In the genomic region with DNA sequence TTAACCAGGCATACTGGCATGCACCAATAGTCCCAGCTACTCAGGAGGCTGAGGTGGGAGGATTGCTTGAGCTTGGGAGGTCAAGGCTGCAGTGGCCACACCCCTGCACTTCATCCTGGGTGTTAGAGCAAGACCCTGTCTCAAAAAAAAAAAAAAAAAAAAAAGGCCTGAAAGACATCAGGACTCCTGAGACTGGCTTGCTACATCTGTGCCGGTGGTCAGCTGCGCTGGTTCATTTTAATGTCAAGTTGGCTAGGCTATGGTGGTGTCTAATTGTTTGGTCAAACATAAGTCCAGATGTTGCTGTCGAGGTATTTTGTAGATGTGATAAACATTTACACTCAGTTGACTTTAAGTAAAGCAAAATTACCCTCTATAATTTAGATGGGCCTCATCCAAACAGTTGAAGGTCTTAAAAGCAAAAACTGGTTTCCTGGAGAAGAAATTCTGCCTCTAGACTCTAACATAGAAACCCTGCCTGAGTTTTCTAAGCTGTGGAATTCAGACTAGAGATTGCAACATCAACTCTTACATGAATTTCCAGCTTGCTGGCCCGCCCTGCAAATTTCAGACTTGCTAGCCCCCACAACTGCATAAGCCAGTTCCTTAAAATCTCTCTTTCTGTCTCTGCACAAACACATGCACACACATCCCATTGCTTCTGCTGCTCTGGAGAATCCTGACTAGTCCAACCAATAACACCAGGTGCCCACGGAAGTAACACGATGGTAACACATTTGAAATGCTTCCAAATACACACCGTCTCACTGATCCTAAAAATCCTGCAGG, we compare ENCODE assay signal across 9 cellular contexts. TPM values are rescaled to one million over a fixed set of nuclear protein-coding genes. Genes with fewer than 3 reads are reported as not detected.
DNase-seq lines count a peak whose midpoint lies in the region; ATAC-seq and TF ChIP-seq lines count a peak whose summit lies in the region.
"Had no signal": no experiment of that assay in that cellular context is flagged by ENCODE, and none has a peak within 500 bp of the region (broad histone marks: within the 10 kb centered on the region; RNA-seq: fewer than 3 reads in every experiment).

No MANE protein-coding gene starts in this region.

- no peaks in the 10 kb centered on the region for H3K9me2 ChIP-seq in PC-3 (replicated peaks; ENCODE audit: low read length)

- H3K4me1 Mint-ChIP-seq in nephron, result peaks cover 55% of the 10 kb centered on the region

- H4K20me1 ChIP-seq in PC-3 (ENCODE audit: low read length), result no peaks in the 10 kb centered on the region

- H3K36me3 ChIP-seq in PC-3 (ENCODE audit: low read depth, low read length), result peaks cover 27% of the 10 kb centered on the region

- H2AFZ ChIP-seq in PC-3 (ENCODE audit: low read length), result no peak overlapping the region

- H3K9ac ChIP-seq in PC-3 (ENCODE audit: low read length), result peak overlapping the region; percentile 78; the same call in 1 of the 2 replicates

- H3K9me3 ChIP-seq in PC-3 (ENCODE audit: low read length), result no peaks in the 10 kb centered on the region

- peaks cover 29% of the 10 kb centered on the region for H3F3A ChIP-seq in PC-3 (ENCODE audit: low read length, unreplicated experiment)

- H3K27me3 ChIP-seq in PC-3 (ENCODE audit: low read length), result no peaks in the 10 kb centered on the region

- no peaks in the 10 kb centered on the region for H3K9me3 Mint-ChIP-seq in nephron
- H3K9me3 Mint-ChIP-seq: CD4-positive, alpha-beta T cell had no signal

- no peaks in the 10 kb centered on the region for H3K27me3 Mint-ChIP-seq in nephron (ENCODE audit: low read depth)
- H3K27me3 Mint-ChIP-seq: CD4-positive, alpha-beta T cell had no signal

- peaks cover 5% of the 10 kb centered on the region for H3K36me3 Mint-ChIP-seq in nephron (ENCODE audit: low read depth)

- peaks cover 82% of the 10 kb centered on the region for H3K4me1 ChIP-seq in PC-3 (ENCODE audit: insufficient read depth, low read length)

- ATAC-seq in PC-3, result no peak
- no peak for ATAC-seq in HG02623 (IDR thresholded peaks at IDR 0.05; ENCODE audit: unreplicated experiment)

- H3K4me3 ChIP-seq in PC-3 (ENCODE audit: low read length), result no peak overlapping the region

- intact Hi-C loops in PC-3 (cut with micrococcal nuclease), result no loop called here

- H3K4me2 ChIP-seq in PC-3 (ENCODE audit: low read length), result peak overlapping the region; percentile 44

- H3K27ac ChIP-seq in PC-3 (ENCODE audit: low read length) (peak overlapping the region; percentile 99), epithelial cell of prostate (peak overlapping the region; percentile 99)

- H3K4me3 Mint-ChIP-seq in nephron, result no peak overlapping the region
- H3K4me3 Mint-ChIP-seq: CD4-positive, alpha-beta T cell had no signal

- peak overlapping the region; percentile 34 to 69 (median 69) for H3K27ac Mint-ChIP-seq in nephron
- H3K27ac Mint-ChIP-seq: CD4-positive, alpha-beta T cell had no signal

- CTCF ChIA-PET in PC-3 (lab: Charles Lee), result no interaction called here
- CTCF ChIA-PET in GM10248 (lab: Yijun Ruan, JAX), result interaction anchor here (1.2 kb wide), 3 partner anchors 11 to 88 kb away, joined by 3 to 5 read pairs (median 4); a partner anchor contains a TSS

- POLR2A ChIA-PET in PC-3 (lab: Charles Lee; ENCODE audit: unreplicated experiment), result no interaction called here
- POLR2A ChIA-PET in GM10248 (lab: Yijun Ruan, JAX), result no interaction called here

- DNase-seq in AG08395 (ENCODE audit: low spot score), result peak; percentile 30
- DNase-seq in PC-3, result no peak
- no peak for DNase-seq in epithelial cell of prostate (ENCODE audit: low read depth, low spot score)
- DNase-seq in stimulated activated CD8-positive, alpha-beta memory T cell treated with anti-CD3 and anti-CD28 coated beads, Interleukin-4, amount 100 ng/mL, for 48 hours, result no peak
- no peak for DNase-seq in cerebellar nuclear complex (lab: John Stamatoyannopoulos, UW)
- DNase-seq in GM10248 (ENCODE audit: extremely low spot score), result no peak
- DNase-seq: CD4-positive, alpha-beta T cell had no signal

- TF ChIP-seq CTCF in PC-3 (conservative IDR thresholded peaks at IDR 0.05; ENCODE audit: low read depth, low read length) (no peak), nephron (IDR thresholded peaks at IDR 0.05; ENCODE audit: unreplicated experiment in 3 of 3) (no peak), GM10248 (IDR thresholded peaks at IDR 0.05; ENCODE audit: control extremely low read depth, extremely low read depth, low read depth, missing control alignments) (no peak)

- H3K79me2 ChIP-seq in PC-3 (ENCODE audit: low read length), result peaks cover 78% of the 10 kb centered on the region

- BruUV-seq in PC-3 (replicated peaks; lab: Mats Ljungman, UMichigan), result no TSS peak

RNA-seq across cellular contexts. Expression of a gene that starts 18.2 kb away (rescaled TPM):
- 174 and 189 TPM in 2 replicates for total RNA-seq in PC-3 (2014; rRNA removed)

RNA-seq across cellular contexts. Expression of a gene that starts 32.5 kb away (rescaled TPM):
- total RNA-seq in PC-3 (2014; rRNA removed), result 62.6 and 63.6 TPM in 2 replicates
